Comparison of ENCODE assay signal across 8 cellular contexts in the genomic region with DNA sequence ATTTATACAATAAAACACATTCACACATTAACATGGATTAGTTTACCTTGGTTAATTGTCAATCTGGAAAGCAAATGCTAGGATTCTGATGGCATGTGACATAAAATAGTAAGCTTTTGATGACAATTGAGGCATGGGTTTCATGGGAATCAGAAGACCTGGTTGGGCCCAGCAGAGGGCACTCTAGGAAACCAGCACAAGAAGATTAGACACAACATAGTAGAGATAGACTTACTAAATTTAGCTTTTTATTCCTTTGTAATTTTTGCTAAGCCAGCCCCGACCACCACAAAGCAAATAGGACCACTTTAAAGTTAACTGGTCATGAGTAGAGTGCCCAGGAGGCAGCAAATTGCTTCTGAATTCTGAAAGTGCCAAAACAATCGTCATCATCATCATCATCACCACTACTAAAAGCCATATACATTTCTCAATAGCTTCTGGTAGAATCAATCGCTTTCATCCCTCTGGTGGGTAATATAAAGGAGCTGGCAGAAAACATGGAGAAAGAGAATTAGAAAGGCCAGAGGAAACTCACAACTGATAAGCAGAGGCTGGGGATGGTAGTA.
A peak's percentile ranks its signal among the peaks of the same experiment; 100 is the strongest.
DNase-seq lines count a peak whose midpoint lies in the region; ATAC-seq and TF ChIP-seq lines count a peak whose summit lies in the region.

No MANE protein-coding gene starts in this region.

- H3K27ac ChIP-seq in MM.1S (ENCODE audit: low read length) = no peak overlapping the region
- no peak overlapping the region for H3K27ac ChIP-seq in adrenal gland

- H3K4me1 ChIP-seq in MM.1S (ENCODE audit: low read length) = no peaks in the 10 kb centered on the region
- H3K4me1 ChIP-seq in adrenal gland (replicated peaks in 1 of 2) = no peaks in the 10 kb centered on the region

- peak overlapping the region; percentile 53; the same call in 1 of the 2 replicates for H2AFZ ChIP-seq in MM.1S (ENCODE audit: low read length)

- no peak overlapping the region for H3K4me2 ChIP-seq in MM.1S (ENCODE audit: low read depth, low read length)

- H3K9ac ChIP-seq in MM.1S (ENCODE audit: low read length) = no peak overlapping the region

- no peaks in the 10 kb centered on the region for H3K9me3 ChIP-seq in MM.1S (replicated peaks; ENCODE audit: insufficient read depth, low read length)
- no peaks in the 10 kb centered on the region for H3K9me3 ChIP-seq in adrenal gland (replicated peaks in 1 of 3)

- no peaks in the 10 kb centered on the region for H3K36me3 ChIP-seq in MM.1S (replicated peaks; ENCODE audit: insufficient read depth, low read length)
- no peaks in the 10 kb centered on the region for H3K36me3 ChIP-seq in adrenal gland (replicated peaks in 1 of 2)
- H3K36me3 ChIP-seq in kidney epithelial cell (ENCODE audit: control insufficient read depth, insufficient read depth, low read length) = no peaks in the 10 kb centered on the region

- no peak overlapping the region for H3K4me3 ChIP-seq in MM.1S (ENCODE audit: low read length)
- H3K4me3 ChIP-seq in adrenal gland = no peak overlapping the region
- no peak overlapping the region for H3K4me3 ChIP-seq in kidney epithelial cell (ENCODE audit: low read depth, low read length)

- no peaks in the 10 kb centered on the region for H3K9me2 ChIP-seq in MM.1S (replicated peaks; ENCODE audit: insufficient read depth, low read length)

- no peaks in the 10 kb centered on the region for H3K79me2 ChIP-seq in MM.1S (ENCODE audit: low read length)

- H3K27me3 ChIP-seq in MM.1S (replicated peaks; ENCODE audit: insufficient read depth, low read length) = no peaks in the 10 kb centered on the region
- H3K27me3 ChIP-seq in adrenal gland = no peaks in the 10 kb centered on the region
- no peaks in the 10 kb centered on the region for H3K27me3 ChIP-seq in kidney epithelial cell (ENCODE audit: control insufficient read depth, insufficient read depth, low read length)

- intact Hi-C loops in adrenal gland (cut with DNase I) = no loop called here

- H3F3A ChIP-seq in MM.1S (ENCODE audit: insufficient read depth, low read length) = no peaks in the 10 kb centered on the region

- 88 to 94% (median 92%) methylated on average over 3 of the region's 3 CpGs for WGBS in adrenal gland, 4 donors

- peak; percentile 59 for TF ChIP-seq CTCF in MM.1S (IDR thresholded peaks at IDR 0.05; ENCODE audit: low read length)
- peak in 4 of 6 experiments; percentile 27 to 33 (median 30) for TF ChIP-seq CTCF in adrenal gland (IDR thresholded peaks at IDR 0.05)
- TF ChIP-seq CTCF in kidney epithelial cell (IDR thresholded peaks at IDR 0.05; ENCODE audit: insufficient read depth, low read length, poor library complexity, severe bottlenecking) = peak; percentile 18

- no peaks in the 10 kb centered on the region for H4K20me1 ChIP-seq in MM.1S (ENCODE audit: insufficient read depth, low read length)

- DNase-seq in Daoy (ENCODE audit: low read depth) = peak; percentile 36
- DNase-seq in MM.1S = peak; percentile 19
- peak in 5 of 7 donors; percentile 28 to 65 (median 29) for DNase-seq in adrenal gland
- DNase-seq in kidney epithelial cell (ENCODE audit: low read depth) = no peak
- DNase-seq in NCI-H1105 treated with DMSO at 0.1 percent for 48 hours (lab: John Stamatoyannopoulos, UW) = no peak

- no peak for TF ChIP-seq POLR2A in adrenal gland (IDR thresholded peaks at IDR 0.05)

- no peak for ATAC-seq in HG03280 (IDR thresholded peaks at IDR 0.05; ENCODE audit: unreplicated experiment)
- no peak for ATAC-seq in HG02623 (IDR thresholded peaks at IDR 0.05; ENCODE audit: unreplicated experiment)
- no peak for ATAC-seq in HG03108 (IDR thresholded peaks at IDR 0.05; ENCODE audit: unreplicated experiment)

Comparison
In these comparisons a context has a peak if more than half of its experiments do, and no peak if none do; other contexts are left out.
1. DNase-seq: peak in Daoy (single experiment), MM.1S (single experiment) and adrenal gland (5 of 7); none in kidney epithelial cell (single experiment) and NCI-H1105 treated with DMSO at 0.1 percent for 48 hours (single experiment).
2. Peak in every context shown above with its lines, with median percentiles within 50 percentile points of each other: CTCF ChIP-seq.